26 cellular contexts compared by ENCODE assay signal in genomic region chr7:78165454-78165853, GRCh38.
"Had no signal": no experiment of that assay in that cellular context is flagged by ENCODE, and none has a peak within 500 bp of the region (broad histone marks: within the 10 kb centered on the region; RNA-seq: fewer than 3 reads in every experiment).

No MANE protein-coding gene starts in this region.

- H3K9me3 ChIP-seq: ascending aorta, left lung, lower lobe of right lung, spleen, testis, transverse colon, uterus had no signal

- H3K27ac ChIP-seq: ascending aorta, coronary artery, left lung, lower lobe of right lung, spleen, testis, transverse colon, uterus had no signal

- H3K9me3 Mint-ChIP-seq: activated T-helper 2 cell treated with anti-CD3 and anti-CD28 coated beads, Interferon-gamma antibody, Interleukin-2, Interleukin-4, amounts not matched to agents 10 μg/mL and 5 μg/mL and 100 μg/mL, durations not matched to agents 14 hours and 24 hours and 36 hours; brain; effector memory CD8-positive, alpha-beta T cell; natural killer cell; T-helper 2 cell treated with Interferon-gamma antibody and Interleukin-4, amounts not matched to agents 5 μg/mL and 100 μg/mL, for 36 hours had no signal

- H3K27me3 ChIP-seq: ascending aorta, dorsolateral prefrontal cortex, left lung, spleen, testis, transverse colon, uterus had no signal

- H3K36me3 ChIP-seq: ascending aorta, left lung, lower lobe of right lung, spleen, transverse colon, uterus had no signal

- ATAC-seq: activated CD4-positive, alpha-beta T cell treated with anti-CD3 and anti-CD28 coated beads for 36 hours; activated CD8-positive, alpha-beta memory T cell treated with anti-CD3 and anti-CD28 coated beads, Interleukin-2, amount 10 ng/mL, durations not matched to agents 7 days and 5 days; activated CD8-positive, alpha-beta T cell treated with anti-CD3 and anti-CD28 coated beads, Interleukin-2, amount 10 ng/mL, durations not matched to agents 7 days and 5 days; effector memory CD8-positive, alpha-beta T cell; esophagus mucosa; left lung; lower lobe of right lung; natural killer cell; right cardiac atrium; stimulated activated naive CD8-positive, alpha-beta T cell treated with anti-CD3 and anti-CD28 coated beads, Interleukin-15, Interleukin-2, amounts not matched to agents 100 U/mL and 50 U/mL, for 24 hours had no signal

- H3K4me3 ChIP-seq: ascending aorta, coronary artery, dorsolateral prefrontal cortex, left lung, lower lobe of right lung, spleen, testis, transverse colon, uterus had no signal

- H3K27me3 Mint-ChIP-seq: activated CD8-positive, alpha-beta memory T cell treated with anti-CD3 and anti-CD28 coated beads, Interleukin-2, amount 10 ng/mL, durations not matched to agents 7 days and 5 days; brain had no signal

- H3K4me3 Mint-ChIP-seq: activated CD4-positive, alpha-beta T cell treated with anti-CD3 and anti-CD28 coated beads for 36 hours; activated CD8-positive, alpha-beta memory T cell treated with anti-CD3 and anti-CD28 coated beads, Interleukin-2, amount 10 ng/mL, durations not matched to agents 7 days and 5 days; activated CD8-positive, alpha-beta T cell treated with anti-CD3 and anti-CD28 coated beads, Interleukin-2, amount 10 ng/mL, durations not matched to agents 7 days and 5 days; activated naive CD8-positive, alpha-beta T cell; effector memory CD8-positive, alpha-beta T cell; natural killer cell; T-helper 2 cell treated with Interferon-gamma antibody and Interleukin-4, amounts not matched to agents 5 μg/mL and 100 μg/mL, for 36 hours had no signal

- H3K4me1 Mint-ChIP-seq: activated CD4-positive, alpha-beta T cell treated with anti-CD3 and anti-CD28 coated beads for 36 hours; activated CD8-positive, alpha-beta memory T cell treated with anti-CD3 and anti-CD28 coated beads, Interleukin-2, amount 10 ng/mL, durations not matched to agents 7 days and 5 days; natural killer cell had no signal

- DNase-seq: activated CD4-positive, alpha-beta T cell treated with anti-CD3 and anti-CD28 coated beads for 36 hours; activated CD4-positive, CD25-positive, alpha-beta regulatory T cell; activated CD8-positive, alpha-beta memory T cell treated with anti-CD3 and anti-CD28 coated beads, Interleukin-2, amount 10 ng/mL, durations not matched to agents 7 days and 5 days; activated CD8-positive, alpha-beta T cell treated with anti-CD3 and anti-CD28 coated beads, Interleukin-2, amount 10 ng/mL, durations not matched to agents 7 days and 5 days; activated T-cell treated with anti-CD3 and anti-CD28 coated beads, Interleukin-2, amount 50 U/mL, for 48 hours; dorsolateral prefrontal cortex; effector memory CD8-positive, alpha-beta T cell; foreskin fibroblast; left lung; lower lobe of right lung; mesenchymal stem cell; natural killer cell; right cardiac atrium; spleen; stimulated activated CD4-positive, alpha-beta T cell treated with anti-CD3 and anti-CD28 coated beads, Interleukin-2, amount 100 ng/mL, for 48 hours; stimulated activated naive CD8-positive, alpha-beta T cell treated with anti-CD3 and anti-CD28 coated beads, Interleukin-15, Interleukin-2, amounts not matched to agents 100 U/mL and 50 U/mL, for 24 hours; testis; transverse colon; uterus had no signal

- H3K36me3 Mint-ChIP-seq: activated CD8-positive, alpha-beta memory T cell treated with anti-CD3 and anti-CD28 coated beads, Interleukin-2, amount 10 ng/mL, durations not matched to agents 7 days and 5 days; activated naive CD8-positive, alpha-beta T cell; natural killer cell had no signal

- H3K27ac Mint-ChIP-seq: activated CD4-positive, alpha-beta T cell treated with anti-CD3 and anti-CD28 coated beads for 36 hours; activated CD8-positive, alpha-beta memory T cell treated with anti-CD3 and anti-CD28 coated beads, Interleukin-2, amount 10 ng/mL, durations not matched to agents 7 days and 5 days; activated CD8-positive, alpha-beta T cell treated with anti-CD3 and anti-CD28 coated beads, Interleukin-2, amount 10 ng/mL, durations not matched to agents 7 days and 5 days; activated naive CD8-positive, alpha-beta T cell; activated T-helper 2 cell treated with anti-CD3 and anti-CD28 coated beads, Interferon-gamma antibody, Interleukin-2, Interleukin-4, amounts not matched to agents 10 μg/mL and 5 μg/mL and 100 μg/mL, durations not matched to agents 14 hours and 24 hours and 36 hours; effector memory CD8-positive, alpha-beta T cell; natural killer cell; T-helper 2 cell treated with Interferon-gamma antibody and Interleukin-4, amounts not matched to agents 5 μg/mL and 100 μg/mL, for 36 hours had no signal

- H3K4me1 ChIP-seq: ascending aorta, left lung, lower lobe of right lung, testis, transverse colon, uterus had no signal
